Comparison of ENCODE assay signal across 1 cellular context in the genomic region with DNA sequence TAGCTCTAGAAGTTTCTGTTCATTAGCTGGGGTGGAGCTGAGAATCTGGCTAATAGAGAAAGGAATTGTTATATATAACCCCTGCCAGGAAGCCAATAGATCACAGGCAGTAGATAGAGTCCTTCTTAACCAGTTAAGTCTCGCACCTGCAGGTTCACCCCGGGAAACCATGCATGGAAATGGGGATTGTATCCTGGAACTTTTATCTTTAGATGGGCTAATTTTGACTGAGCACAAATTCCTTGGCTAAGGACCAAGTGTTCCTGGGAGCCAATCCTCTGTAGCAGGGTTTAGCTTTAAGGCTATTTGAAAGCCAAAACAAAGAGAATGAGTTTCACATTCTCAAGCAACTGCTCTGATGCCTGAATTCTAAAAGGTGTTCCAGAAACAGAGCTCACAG.
TF ChIP-seq lines count a peak whose summit lies in the region.

No MANE protein-coding gene starts in this region.

TF ChIP-seq in WTC11, 78 proteins besides CTCF, POLR2A, EP300 and RAD21 (continued from another document):
- TF ChIP-seq, protein P1, sequence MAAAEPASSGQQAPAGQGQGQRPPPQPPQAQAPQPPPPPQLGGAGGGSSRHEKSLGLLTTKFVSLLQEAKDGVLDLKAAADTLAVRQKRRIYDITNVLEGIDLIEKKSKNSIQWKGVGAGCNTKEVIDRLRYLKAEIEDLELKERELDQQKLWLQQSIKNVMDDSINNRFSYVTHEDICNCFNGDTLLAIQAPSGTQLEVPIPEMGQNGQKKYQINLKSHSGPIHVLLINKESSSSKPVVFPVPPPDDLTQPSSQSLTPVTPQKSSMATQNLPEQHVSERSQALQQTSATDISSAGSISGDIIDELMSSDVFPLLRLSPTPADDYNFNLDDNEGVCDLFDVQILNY (CRISPR knock-in tag; IDR thresholded peaks at IDR 0.05) = no peak
- no peak for TF ChIP-seq FOXK1 (CRISPR knock-in tag; IDR thresholded peaks at IDR 0.05)
- no peak for TF ChIP-seq GABPB1 (CRISPR knock-in tag; IDR thresholded peaks at IDR 0.05)
- no peak for TF ChIP-seq NR3C1 (CRISPR knock-in tag; conservative IDR thresholded peaks at IDR 0.05; ENCODE audit: low read depth)
- TF ChIP-seq, protein P2, sequence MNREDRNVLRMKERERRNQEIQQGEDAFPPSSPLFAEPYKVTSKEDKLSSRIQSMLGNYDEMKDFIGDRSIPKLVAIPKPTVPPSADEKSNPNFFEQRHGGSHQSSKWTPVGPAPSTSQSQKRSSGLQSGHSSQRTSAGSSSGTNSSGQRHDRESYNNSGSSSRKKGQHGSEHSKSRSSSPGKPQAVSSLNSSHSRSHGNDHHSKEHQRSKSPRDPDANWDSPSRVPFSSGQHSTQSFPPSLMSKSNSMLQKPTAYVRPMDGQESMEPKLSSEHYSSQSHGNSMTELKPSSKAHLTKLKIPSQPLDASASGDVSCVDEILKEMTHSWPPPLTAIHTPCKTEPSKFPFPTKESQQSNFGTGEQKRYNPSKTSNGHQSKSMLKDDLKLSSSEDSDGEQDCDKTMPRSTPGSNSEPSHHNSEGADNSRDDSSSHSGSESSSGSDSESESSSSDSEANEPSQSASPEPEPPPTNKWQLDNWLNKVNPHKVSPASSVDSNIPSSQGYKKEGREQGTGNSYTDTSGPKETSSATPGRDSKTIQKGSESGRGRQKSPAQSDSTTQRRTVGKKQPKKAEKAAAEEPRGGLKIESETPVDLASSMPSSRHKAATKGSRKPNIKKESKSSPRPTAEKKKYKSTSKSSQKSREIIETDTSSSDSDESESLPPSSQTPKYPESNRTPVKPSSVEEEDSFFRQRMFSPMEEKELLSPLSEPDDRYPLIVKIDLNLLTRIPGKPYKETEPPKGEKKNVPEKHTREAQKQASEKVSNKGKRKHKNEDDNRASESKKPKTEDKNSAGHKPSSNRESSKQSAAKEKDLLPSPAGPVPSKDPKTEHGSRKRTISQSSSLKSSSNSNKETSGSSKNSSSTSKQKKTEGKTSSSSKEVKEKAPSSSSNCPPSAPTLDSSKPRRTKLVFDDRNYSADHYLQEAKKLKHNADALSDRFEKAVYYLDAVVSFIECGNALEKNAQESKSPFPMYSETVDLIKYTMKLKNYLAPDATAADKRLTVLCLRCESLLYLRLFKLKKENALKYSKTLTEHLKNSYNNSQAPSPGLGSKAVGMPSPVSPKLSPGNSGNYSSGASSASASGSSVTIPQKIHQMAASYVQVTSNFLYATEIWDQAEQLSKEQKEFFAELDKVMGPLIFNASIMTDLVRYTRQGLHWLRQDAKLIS (CRISPR knock-in tag; IDR thresholded peaks at IDR 0.05; ENCODE audit: borderline replicate concordance) = no peak
- TF ChIP-seq, protein P3, sequence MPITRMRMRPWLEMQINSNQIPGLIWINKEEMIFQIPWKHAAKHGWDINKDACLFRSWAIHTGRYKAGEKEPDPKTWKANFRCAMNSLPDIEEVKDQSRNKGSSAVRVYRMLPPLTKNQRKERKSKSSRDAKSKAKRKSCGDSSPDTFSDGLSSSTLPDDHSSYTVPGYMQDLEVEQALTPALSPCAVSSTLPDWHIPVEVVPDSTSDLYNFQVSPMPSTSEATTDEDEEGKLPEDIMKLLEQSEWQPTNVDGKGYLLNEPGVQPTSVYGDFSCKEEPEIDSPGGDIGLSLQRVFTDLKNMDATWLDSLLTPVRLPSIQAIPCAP (CRISPR knock-in tag; IDR thresholded peaks at IDR 0.05) = no peak
- TF ChIP-seq, protein P4, sequence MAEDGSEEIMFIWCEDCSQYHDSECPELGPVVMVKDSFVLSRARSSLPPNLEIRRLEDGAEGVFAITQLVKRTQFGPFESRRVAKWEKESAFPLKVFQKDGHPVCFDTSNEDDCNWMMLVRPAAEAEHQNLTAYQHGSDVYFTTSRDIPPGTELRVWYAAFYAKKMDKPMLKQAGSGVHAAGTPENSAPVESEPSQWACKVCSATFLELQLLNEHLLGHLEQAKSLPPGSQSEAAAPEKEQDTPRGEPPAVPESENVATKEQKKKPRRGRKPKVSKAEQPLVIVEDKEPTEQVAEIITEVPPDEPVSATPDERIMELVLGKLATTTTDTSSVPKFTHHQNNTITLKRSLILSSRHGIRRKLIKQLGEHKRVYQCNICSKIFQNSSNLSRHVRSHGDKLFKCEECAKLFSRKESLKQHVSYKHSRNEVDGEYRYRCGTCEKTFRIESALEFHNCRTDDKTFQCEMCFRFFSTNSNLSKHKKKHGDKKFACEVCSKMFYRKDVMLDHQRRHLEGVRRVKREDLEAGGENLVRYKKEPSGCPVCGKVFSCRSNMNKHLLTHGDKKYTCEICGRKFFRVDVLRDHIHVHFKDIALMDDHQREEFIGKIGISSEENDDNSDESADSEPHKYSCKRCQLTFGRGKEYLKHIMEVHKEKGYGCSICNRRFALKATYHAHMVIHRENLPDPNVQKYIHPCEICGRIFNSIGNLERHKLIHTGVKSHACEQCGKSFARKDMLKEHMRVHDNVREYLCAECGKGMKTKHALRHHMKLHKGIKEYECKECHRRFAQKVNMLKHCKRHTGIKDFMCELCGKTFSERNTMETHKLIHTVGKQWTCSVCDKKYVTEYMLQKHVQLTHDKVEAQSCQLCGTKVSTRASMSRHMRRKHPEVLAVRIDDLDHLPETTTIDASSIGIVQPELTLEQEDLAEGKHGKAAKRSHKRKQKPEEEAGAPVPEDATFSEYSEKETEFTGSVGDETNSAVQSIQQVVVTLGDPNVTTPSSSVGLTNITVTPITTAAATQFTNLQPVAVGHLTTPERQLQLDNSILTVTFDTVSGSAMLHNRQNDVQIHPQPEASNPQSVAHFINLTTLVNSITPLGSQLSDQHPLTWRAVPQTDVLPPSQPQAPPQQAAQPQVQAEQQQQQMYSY (CRISPR knock-in tag; IDR thresholded peaks at IDR 0.05) = no peak
- no peak for TF ChIP-seq ESRRA (CRISPR knock-in tag; IDR thresholded peaks at IDR 0.05; ENCODE audit: borderline replicate concordance)
- TF ChIP-seq FOXP1 (CRISPR knock-in tag; IDR thresholded peaks at IDR 0.05; ENCODE audit: borderline replicate concordance) = no peak
- no peak for TF ChIP-seq GTF2I (CRISPR knock-in tag; conservative IDR thresholded peaks at IDR 0.05)
- TF ChIP-seq ZNF232 (CRISPR knock-in tag; IDR thresholded peaks at IDR 0.05) = no peak
TF ChIP-seq in WTC11: peak in this region for 0.
